Comparison of ENCODE assay signal across 7 cellular contexts in the genomic region with DNA sequence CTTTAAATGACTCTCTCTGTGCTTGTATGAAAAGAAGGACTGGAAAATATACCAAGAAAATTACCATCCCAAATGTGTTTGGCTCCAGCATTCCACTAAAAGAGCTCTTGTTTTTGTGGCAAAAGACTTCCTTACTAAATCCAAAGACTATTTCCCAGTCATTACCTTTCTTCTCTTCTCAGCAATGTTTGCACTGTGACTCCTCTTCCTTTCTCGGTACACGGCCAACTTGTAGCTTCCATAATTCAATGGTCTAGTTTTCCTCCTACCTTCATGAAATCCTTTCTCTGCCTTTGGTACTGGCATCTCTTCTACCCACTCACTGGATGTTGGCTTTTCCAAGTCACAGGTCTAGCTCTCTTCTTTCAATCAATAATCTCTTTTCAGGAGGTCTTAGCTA.
"Had no signal": no experiment of that assay in that cellular context is flagged by ENCODE, and none has a peak within 500 bp of the region (broad histone marks: within the 10 kb centered on the region; RNA-seq: fewer than 3 reads in every experiment).

No MANE protein-coding gene starts in this region.

- H3K9ac ChIP-seq: KMS-11 had no signal

- H3K4me2 ChIP-seq: KMS-11 had no signal

- H3K27ac ChIP-seq: HL-60, KMS-11 had no signal

- ATAC-seq: HepG2, K562 had no signal

- H3K4me3 ChIP-seq: K562 had no signal

- DNase-seq: IMR-90, KBM-7, KG1 had no signal
